ENCODE assay signal across 24 cellular contexts in genomic region chr20:52722926-52723325, GRCh38.
"Had no signal": no experiment of that assay in that cellular context is flagged by ENCODE, and none has a peak within 500 bp of the region (broad histone marks: within the 10 kb centered on the region; RNA-seq: fewer than 3 reads in every experiment).

No MANE protein-coding gene starts in this region.

- ATAC-seq: effector memory CD8-positive, alpha-beta T cell; esophagus mucosa; gastrocnemius medialis; heart right ventricle; left colon; left lung; left ventricle myocardium superior; lower lobe of right lung had no signal

- H3K4me1 ChIP-seq: colonic mucosa, esophagus squamous epithelium, gastrocnemius medialis, heart right ventricle, left lung, lower lobe of right lung had no signal

- H3K4me3 ChIP-seq: colonic mucosa, esophagus squamous epithelium, gastrocnemius medialis, heart right ventricle, left lung, lower lobe of right lung had no signal

- H3K27ac Mint-ChIP-seq: dendritic cell treated with granulocyte-macrophage colony-stimulating factor and Interleukin-4, amounts not matched to agents 40 ng/mL and 50 ng/mL, for 4 days; effector memory CD8-positive, alpha-beta T cell; endodermal cell had no signal

- H3K4me3 Mint-ChIP-seq: dendritic cell treated with granulocyte-macrophage colony-stimulating factor and Interleukin-4, amounts not matched to agents 40 ng/mL and 50 ng/mL, for 4 days; effector memory CD8-positive, alpha-beta T cell; endodermal cell had no signal

- H3K9me3 Mint-ChIP-seq: effector memory CD8-positive, alpha-beta T cell had no signal

- H3K27ac ChIP-seq: colonic mucosa, epithelial cell of prostate, esophagus squamous epithelium, gastrocnemius medialis, heart right ventricle, left lung, lower lobe of right lung had no signal

- H3K36me3 ChIP-seq: colonic mucosa, esophagus squamous epithelium, gastrocnemius medialis, heart right ventricle, left lung, lower lobe of right lung had no signal

- H3K4me1 Mint-ChIP-seq: endodermal cell had no signal

- DNase-seq: cerebellar nuclear complex; colonic mucosa; cortex of kidney; effector CD8-positive, alpha-beta T cell; effector memory CD8-positive, alpha-beta T cell; endodermal cell; erythroblast; esophagus squamous epithelium; foreskin fibroblast; foreskin melanocyte; gastrocnemius medialis; glutamatergic neuron; head of caudate nucleus; heart right ventricle; hippocampal formation; left colon; left lung; left ventricle myocardium superior; lower lobe of right lung; mesendoderm; midbrain had no signal

- H3K9me3 ChIP-seq: colonic mucosa, esophagus squamous epithelium, gastrocnemius medialis, heart right ventricle, left lung, lower lobe of right lung had no signal

- H3K27me3 ChIP-seq: colonic mucosa, esophagus squamous epithelium, gastrocnemius medialis, heart right ventricle, left lung had no signal
